In genomic region chr1:92315766-92316413, GRCh38 we compare ENCODE assay signal across 17 cellular contexts. TPM values are rescaled to one million over a fixed set of nuclear protein-coding genes. Genes with fewer than 3 reads are reported as not detected.
A peak's percentile ranks its signal among the peaks of the same experiment; 100 is the strongest.
DNase-seq lines count a peak whose midpoint lies in the region; ATAC-seq, FAIRE-seq and TF ChIP-seq lines count a peak whose summit lies in the region.
"Had no signal": no experiment of that assay in that cellular context is flagged by ENCODE, and none has a peak within 500 bp of the region (broad histone marks: within the 10 kb centered on the region; RNA-seq: fewer than 3 reads in every experiment).

No MANE protein-coding gene starts in this region.

- TF ChIP-seq POLR2A in GM12891 (IDR thresholded peaks at IDR 0.05; ENCODE audit: low read depth, low read length) (no peak), Peyer's patch (IDR thresholded peaks at IDR 0.05) (no peak)

- H3K27ac ChIP-seq in Peyer's patch, result peak overlapping the region in 3 of 4 donors; percentile 11 to 49 (median 33)
- H3K27ac ChIP-seq in small intestine (ENCODE audit: low read depth in 1 of 2, low read length in 1 of 2), result no peak overlapping the region
- H3K27ac ChIP-seq in heart right ventricle, result peak overlapping the region in 1 of 10 donors; percentile 6
- H3K27ac ChIP-seq: adrenal gland, left ventricle myocardium inferior, thyroid gland had no signal

- peak overlapping the region; percentile 35 for H3K4me3 Mint-ChIP-seq in activated T-helper 2 cell treated with anti-CD3 and anti-CD28 coated beads, Interferon-gamma antibody, Interleukin-2, Interleukin-4, amounts not matched to agents 10 μg/mL and 5 μg/mL and 100 μg/mL, durations not matched to agents 14 hours and 24 hours and 36 hours (ENCODE audit: low read depth)
- H3K4me3 Mint-ChIP-seq: naive B cell had no signal

- peaks cover 4% of the 10 kb centered on the region for H3K9me3 Mint-ChIP-seq in activated T-helper 2 cell treated with anti-CD3 and anti-CD28 coated beads, Interferon-gamma antibody, Interleukin-2, Interleukin-4, amounts not matched to agents 10 μg/mL and 5 μg/mL and 100 μg/mL, durations not matched to agents 14 hours and 24 hours and 36 hours
- H3K9me3 Mint-ChIP-seq: naive B cell had no signal

- TF ChIP-seq CTCF in Peyer's patch (IDR thresholded peaks at IDR 0.05) (no peak), heart right ventricle (IDR thresholded peaks at IDR 0.05) (no peak)

- H3K27ac Mint-ChIP-seq in activated T-helper 2 cell treated with anti-CD3 and anti-CD28 coated beads, Interferon-gamma antibody, Interleukin-2, Interleukin-4, amounts not matched to agents 10 μg/mL and 5 μg/mL and 100 μg/mL, durations not matched to agents 14 hours and 24 hours and 36 hours, result peak overlapping the region; percentile 90

- H3K9me3 ChIP-seq in Peyer's patch (no peaks in the 10 kb centered on the region), small intestine (ENCODE audit: control insufficient read depth, low read depth) (no peaks in the 10 kb centered on the region), heart right ventricle (no peaks in the 10 kb centered on the region)
- H3K9me3 ChIP-seq: adrenal gland, left ventricle myocardium inferior, thyroid gland had no signal

- 69 to 81% (median 75%) methylated on average over 6 of the region's 6 CpGs for WGBS in small intestine, 3 donors
- 81 to 84% methylated on average over 6 of the region's 6 CpGs for WGBS in heart right ventricle, 2 donors

- ATAC-seq in heart right ventricle, result no peak
- no peak for ATAC-seq in GM19351 (IDR thresholded peaks at IDR 0.05; ENCODE audit: unreplicated experiment)
- no peak for ATAC-seq in HG03378 (IDR thresholded peaks at IDR 0.05; ENCODE audit: unreplicated experiment)
- ATAC-seq: right cardiac atrium, Right ventricle myocardium inferior had no signal

- FAIRE-seq in GM12891 (lab: Jason Lieb, UNC) (peak; percentile 26), small intestine (lab: Jason Lieb, UNC) (no peak)

- H3K27me3 Mint-ChIP-seq in activated T-helper 2 cell treated with anti-CD3 and anti-CD28 coated beads, Interferon-gamma antibody, Interleukin-2, Interleukin-4, amounts not matched to agents 10 μg/mL and 5 μg/mL and 100 μg/mL, durations not matched to agents 14 hours and 24 hours and 36 hours (ENCODE audit: low read depth), result no peaks in the 10 kb centered on the region
- H3K27me3 Mint-ChIP-seq: naive B cell had no signal

- peaks cover 65% of the 10 kb centered on the region for H3K4me1 Mint-ChIP-seq in activated T-helper 2 cell treated with anti-CD3 and anti-CD28 coated beads, Interferon-gamma antibody, Interleukin-2, Interleukin-4, amounts not matched to agents 10 μg/mL and 5 μg/mL and 100 μg/mL, durations not matched to agents 14 hours and 24 hours and 36 hours (ENCODE audit: low read depth)
- H3K4me1 Mint-ChIP-seq: naive B cell had no signal

- H3K4me1 ChIP-seq in Peyer's patch, result no peaks in the 10 kb centered on the region
- no peaks in the 10 kb centered on the region for H3K4me1 ChIP-seq in small intestine (ENCODE audit: control insufficient read depth in 2 of 2, insufficient read depth in 1 of 2, low read depth in 1 of 2, low read length in 1 of 2)
- H3K4me1 ChIP-seq in heart right ventricle, result peaks cover 0 to 14% (median 0%) of the 10 kb centered on the region in 9 donors
- H3K4me1 ChIP-seq: adrenal gland, thyroid gland had no signal

- DNase-seq in GM12891 (ENCODE audit: insufficient read length, low spot score) (no peak), Peyer's patch (peak in 1 of 3 donors; percentile 70), small intestine (peak; percentile 54), heart right ventricle (no peak), iPS-NIHi7 (ENCODE audit: extremely low spot score) (no peak)
- peak; percentile 45 for DNase-seq in activated T-helper 2 cell treated with anti-CD3 and anti-CD28 coated beads, Interferon-gamma antibody, Interleukin-2, Interleukin-4, amounts not matched to agents 10 μg/mL and 5 μg/mL and 100 μg/mL, durations not matched to agents 14 hours and 24 hours and 36 hours (ENCODE audit: low spot score)
- DNase-seq: adrenal gland, hypothalamus, left ventricle myocardium inferior, naive B cell, NCI-H1092, NCI-H510A, right cardiac atrium, thyroid gland had no signal

- peaks cover 68% of the 10 kb centered on the region for H3K36me3 Mint-ChIP-seq in activated T-helper 2 cell treated with anti-CD3 and anti-CD28 coated beads, Interferon-gamma antibody, Interleukin-2, Interleukin-4, amounts not matched to agents 10 μg/mL and 5 μg/mL and 100 μg/mL, durations not matched to agents 14 hours and 24 hours and 36 hours (ENCODE audit: low read depth)

- intact Hi-C loops in activated T-helper 2 cell treated with anti-CD3 and anti-CD28 coated beads, Interferon-gamma antibody, Interleukin-2, Interleukin-4, amounts not matched to agents 10 μg/mL and 5 μg/mL and 100 μg/mL, durations not matched to agents 14 hours and 24 hours and 36 hours (cut with micrococcal nuclease), result loop anchor here (2.0 to 10.0 kb wide), 3 partner anchors 169 to 649 kb away; partner anchors contain the start of gene DIPK1A
- intact Hi-C loops in heart right ventricle (cut with DNase I), result loop anchor here in 2 of 10 donors (10.0 kb wide), 2 partner anchors 289 to 309 kb away; no protein-coding TSS in a partner anchor

- no peaks in the 10 kb centered on the region for H3K27me3 ChIP-seq in Peyer's patch
- no peaks in the 10 kb centered on the region for H3K27me3 ChIP-seq in small intestine (ENCODE audit: control insufficient read depth in 2 of 2, insufficient read depth in 2 of 2, low read length in 2 of 2)
- H3K27me3 ChIP-seq in heart right ventricle, result no peaks in the 10 kb centered on the region
- H3K27me3 ChIP-seq: adrenal gland, thyroid gland had no signal

- H3K4me3 ChIP-seq in Peyer's patch, result no peak overlapping the region
- H3K4me3 ChIP-seq in small intestine (ENCODE audit: low read depth in 1 of 2, low read length in 2 of 2), result no peak overlapping the region
- no peak overlapping the region for H3K4me3 ChIP-seq in heart right ventricle
- H3K4me3 ChIP-seq: adrenal gland, left ventricle myocardium inferior, thyroid gland had no signal

- H3K36me3 ChIP-seq in Peyer's patch (peaks cover 0 to 8% (median 0%) of the 10 kb centered on the region in 3 donors), small intestine (ENCODE audit: control insufficient read depth in 2 of 2, insufficient read depth in 2 of 2, low read length in 2 of 2) (peaks cover 2 to 4% of the 10 kb centered on the region in 2 donors), heart right ventricle (peaks cover 0 to 66% (median 9%) of the 10 kb centered on the region in 9 donors)

TF ChIP-seq in GM12891, 5 proteins besides CTCF, POLR2A, EP300 and RAD21:
- TF ChIP-seq POU2F2 (IDR thresholded peaks at IDR 0.05; ENCODE audit: low read depth, low read length) (no peak), SPI1 (IDR thresholded peaks at IDR 0.05; ENCODE audit: low read depth, low read length) (no peak), TAF1 (IDR thresholded peaks at IDR 0.05; ENCODE audit: low read depth, low read length) (no peak)

RNA-seq across cellular contexts. Expression of gene RPAP2, which starts 17.0 kb away (rescaled TPM):
- 10.4 TPM for polyA plus RNA-seq in GM12891 (2012; ENCODE audit: low read depth, missing spikeins)
- total RNA-seq in Peyer's patch (10 to 100 TPM in 2 of 4 donors, 1 to 10 TPM in 2; 5.8 to 13.0 (median 10.3) TPM), heart right ventricle (10 to 100 TPM; 18.9 to 27.5 (median 24.5) TPM)
- 41.9 and 42.8 TPM in 2 replicates for total RNA-seq in activated T-helper 2 cell treated with anti-CD3 and anti-CD28 coated beads, Interferon-gamma antibody, Interleukin-2, Interleukin-4, amounts not matched to agents 10 μg/mL and 5 μg/mL and 100 μg/mL, durations not matched to agents 14 hours and 24 hours and 36 hours
- polyA plus RNA-seq in small intestine (10 to 100 TPM in 1 of 3 donors, 1 to 10 TPM in 2; 2.2 to 13.0 (median 8.4) TPM), heart right ventricle (1 to 10 TPM; 7.0 to 9.1 TPM)

RNA-seq across cellular contexts. Expression of gene GLMN, which starts 17.1 kb away (rescaled TPM):
- polyA plus RNA-seq in GM12891 (2012; ENCODE audit: low read depth, missing spikeins), result 8.4 TPM
- total RNA-seq in Peyer's patch (10 to 100 TPM in 1 of 4 donors, 1 to 10 TPM in 3; 1.1 to 19.8 (median 3.8) TPM), heart right ventricle (1 to 10 TPM; 4.4 to 7.1 (median 6.0) TPM)
- total RNA-seq in activated T-helper 2 cell treated with anti-CD3 and anti-CD28 coated beads, Interferon-gamma antibody, Interleukin-2, Interleukin-4, amounts not matched to agents 10 μg/mL and 5 μg/mL and 100 μg/mL, durations not matched to agents 14 hours and 24 hours and 36 hours, result 29.5 and 30.8 TPM in 2 replicates
- polyA plus RNA-seq in small intestine (1 to 10 TPM; 3.0 to 7.2 (median 5.7) TPM), heart right ventricle (10 to 100 TPM in 1 of 2 donors, 1 to 10 TPM in 1; 4.4 to 33.0 TPM)

Comparison
In these comparisons a context has a peak if more than half of its experiments do, and no peak if none do; other contexts are left out.
1. DNase-seq: peak in activated T-helper 2 cell treated with anti-CD3 and anti-CD28 coated beads, Interferon-gamma antibody, Interleukin-2, Interleukin-4, amounts not matched to agents 10 μg/mL and 5 μg/mL and 100 μg/mL, durations not matched to agents 14 hours and 24 hours and 36 hours (single experiment) and small intestine (single experiment); none in GM12891 (single experiment), heart right ventricle (0 of 2) and iPS-NIHi7 (single experiment).
2. H3K27ac ChIP-seq: peak in Peyer's patch (3 of 4); none in small intestine (0 of 2).